8 cellular contexts compared by ENCODE assay signal in the genomic region with DNA sequence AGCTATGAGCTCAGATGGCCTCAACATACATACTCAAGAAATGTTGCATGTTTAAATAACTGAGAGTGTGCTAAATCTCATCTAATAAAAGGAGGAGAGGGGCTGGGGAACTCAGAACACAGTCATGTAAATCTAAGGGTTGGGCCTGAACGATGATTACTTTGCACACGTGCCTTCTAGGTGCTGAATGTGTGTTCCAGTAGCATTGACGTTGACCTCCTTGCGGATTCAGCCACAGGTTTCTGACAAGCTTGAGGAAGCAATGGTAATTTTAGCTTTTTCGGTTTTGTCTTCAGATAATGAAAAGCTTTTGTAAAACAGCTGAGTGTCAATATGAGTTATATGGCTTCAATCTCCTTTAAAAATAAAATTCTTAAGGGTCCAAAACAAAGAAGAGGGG. TPM values are rescaled to one million over a fixed set of nuclear protein-coding genes. Genes with fewer than 3 reads are reported as not detected.
"Had no signal": no experiment of that assay in that cellular context is flagged by ENCODE, and none has a peak within 500 bp of the region (broad histone marks: within the 10 kb centered on the region; RNA-seq: fewer than 3 reads in every experiment).

No MANE protein-coding gene starts in this region.

RNA-seq across cellular contexts. Expression of gene TMSB15A, which starts 29.6 kb away (rescaled TPM):
- total RNA-seq: gastrocnemius medialis, kidney, left cardiac atrium, left ventricle myocardium inferior, mucosa of gallbladder, omental fat pad, transverse colon, ureter had no signal
